In the genomic region with DNA sequence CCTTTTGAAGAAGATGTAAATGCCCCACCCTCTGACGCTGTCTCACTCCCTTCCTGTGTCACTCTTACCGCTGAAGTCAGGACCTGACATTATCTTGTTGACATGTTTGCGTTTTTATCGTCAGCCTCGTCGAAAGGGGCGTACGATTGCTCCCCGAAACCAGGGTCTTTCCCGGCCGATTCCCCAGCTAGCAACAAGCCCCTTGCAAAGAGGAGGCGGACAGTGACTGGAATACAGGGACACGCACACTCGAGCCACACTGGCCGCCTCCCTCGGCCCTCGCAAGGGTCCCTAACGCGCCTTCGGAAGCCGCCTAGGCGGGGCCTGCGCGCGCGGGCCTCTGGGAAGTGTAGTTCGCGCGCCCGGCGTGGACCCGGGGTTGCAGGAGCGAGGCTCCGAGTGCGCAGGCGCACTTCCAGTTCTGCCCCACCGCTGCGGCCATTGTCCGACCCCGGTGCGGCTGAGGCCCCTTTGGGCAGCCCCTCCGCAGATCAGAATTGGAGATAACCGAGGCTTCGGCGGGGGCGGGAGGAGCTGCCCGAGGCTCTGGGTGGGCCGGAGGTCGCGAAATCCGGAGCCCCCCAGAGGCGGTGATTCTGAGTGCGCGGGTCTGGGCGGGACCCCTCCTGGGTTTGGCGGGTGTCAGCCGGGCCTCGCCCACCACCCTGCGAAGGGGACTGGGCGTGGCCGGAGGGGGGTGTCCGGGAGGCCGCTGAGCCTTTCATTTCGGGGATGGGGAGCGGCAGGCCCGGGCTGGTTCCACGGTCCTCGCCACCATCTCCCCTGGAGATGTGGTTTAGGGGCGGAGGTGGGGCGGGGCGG, we compare ENCODE assay signal across 2 cellular contexts.
TF ChIP-seq lines count a peak whose summit lies in the region.

ZFP90 (plus strand) TSS at position 412 of the 822 bp plus-strand sequence. CDS start 502 bp downstream, outside the sequence.

TF ChIP-seq in HEK293, 187 proteins besides CTCF, POLR2A, EP300 and RAD21 (continued from another document and continues in another):
- TF ChIP-seq, protein P1, sequence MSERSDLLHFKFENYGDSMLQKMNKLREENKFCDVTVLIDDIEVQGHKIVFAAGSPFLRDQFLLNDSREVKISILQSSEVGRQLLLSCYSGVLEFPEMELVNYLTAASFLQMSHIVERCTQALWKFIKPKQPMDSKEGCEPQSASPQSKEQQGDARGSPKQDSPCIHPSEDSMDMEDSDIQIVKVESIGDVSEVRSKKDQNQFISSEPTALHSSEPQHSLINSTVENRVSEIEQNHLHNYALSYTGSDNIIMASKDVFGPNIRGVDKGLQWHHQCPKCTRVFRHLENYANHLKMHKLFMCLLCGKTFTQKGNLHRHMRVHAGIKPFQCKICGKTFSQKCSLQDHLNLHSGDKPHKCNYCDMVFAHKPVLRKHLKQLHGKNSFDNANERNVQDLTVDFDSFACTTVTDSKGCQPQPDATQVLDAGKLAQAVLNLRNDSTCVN (tag by site-specific recombination; optimal IDR thresholded peaks at IDR 0.05): peak; percentile 70
- TF ChIP-seq ZBTB17 (tag by site-specific recombination; IDR thresholded peaks at IDR 0.05) (peak; percentile 89), ZNF777 (tag by site-specific recombination; IDR thresholded peaks at IDR 0.05; ENCODE audit: borderline replicate concordance) (peak; percentile 71; the same call in 1 of the 2 replicates), PATZ1 (tag by site-specific recombination; IDR thresholded peaks at IDR 0.05) (peak; percentile 69), SP7 (tag by site-specific recombination; IDR thresholded peaks at IDR 0.05) (peak; percentile 47; the same call in 1 of the 2 replicates), YY1 (tag by site-specific recombination; IDR thresholded peaks at IDR 0.05) (peak; percentile 79), OVOL3 (tag by site-specific recombination; IDR thresholded peaks at IDR 0.05) (peak; percentile 42; the same call in 1 of the 2 replicates), ZNF202 (tag by site-specific recombination; IDR thresholded peaks at IDR 0.05; ENCODE audit: borderline replicate concordance) (no peak), ZNF76 (tag by site-specific recombination; IDR thresholded peaks at IDR 0.05; ENCODE audit: borderline replicate concordance, low read depth) (peak; percentile 90), TRIM28 (IDR thresholded peaks at IDR 0.05; ENCODE audit: borderline replicate concordance, low read length) (no peak), WT1 (tag by site-specific recombination; IDR thresholded peaks at IDR 0.05) (peak; percentile 39; the same call in 1 of the 2 replicates), HOXD13 (CRISPR knock-in tag; IDR thresholded peaks at IDR 0.05; ENCODE audit: borderline replicate concordance) (no peak), ZNF174 (tag by site-specific recombination; IDR thresholded peaks at IDR 0.05) (no peak), ZNF555 (tag by site-specific recombination; conservative IDR thresholded peaks at IDR 0.05) (no peak), ZNF10 (tag by site-specific recombination; IDR thresholded peaks at IDR 0.05) (no peak), BCL11B (tag by site-specific recombination; IDR thresholded peaks at IDR 0.05; ENCODE audit: low read depth) (no peak), ZNF18 (tag by site-specific recombination; IDR thresholded peaks at IDR 0.05) (no peak), BCL11A (tag by site-specific recombination; IDR thresholded peaks at IDR 0.05; ENCODE audit: low read depth) (no peak), ZSCAN23 (tag by site-specific recombination; IDR thresholded peaks at IDR 0.05) (no peak), ZNF768 (tag by site-specific recombination; IDR thresholded peaks at IDR 0.05) (no peak), REPIN1 (tag by site-specific recombination; IDR thresholded peaks at IDR 0.05; ENCODE audit: low read depth) (no peak), ZNF558 (tag by site-specific recombination; IDR thresholded peaks at IDR 0.05) (no peak)
- TF ChIP-seq, protein P2, sequence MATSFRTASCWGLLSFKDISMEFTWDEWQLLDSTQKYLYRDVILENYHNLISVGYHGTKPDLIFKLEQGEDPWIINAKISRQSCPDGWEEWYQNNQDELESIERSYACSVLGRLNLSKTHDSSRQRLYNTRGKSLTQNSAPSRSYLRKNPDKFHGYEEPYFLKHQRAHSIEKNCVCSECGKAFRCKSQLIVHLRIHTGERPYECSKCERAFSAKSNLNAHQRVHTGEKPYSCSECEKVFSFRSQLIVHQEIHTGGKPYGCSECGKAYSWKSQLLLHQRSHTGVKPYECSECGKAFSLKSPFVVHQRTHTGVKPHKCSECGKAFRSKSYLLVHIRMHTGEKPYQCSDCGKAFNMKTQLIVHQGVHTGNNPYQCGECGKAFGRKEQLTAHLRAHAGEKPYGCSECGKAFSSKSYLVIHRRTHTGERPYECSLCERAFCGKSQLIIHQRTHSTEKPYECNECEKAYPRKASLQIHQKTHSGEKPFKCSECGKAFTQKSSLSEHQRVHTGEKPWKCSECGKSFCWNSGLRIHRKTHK (tag by site-specific recombination; IDR thresholded peaks at IDR 0.05): no peak

TF ChIP-seq in SK-N-SH, 30 proteins besides CTCF, POLR2A, EP300 and RAD21 (continued from another document):
- TF ChIP-seq, protein P3, sequence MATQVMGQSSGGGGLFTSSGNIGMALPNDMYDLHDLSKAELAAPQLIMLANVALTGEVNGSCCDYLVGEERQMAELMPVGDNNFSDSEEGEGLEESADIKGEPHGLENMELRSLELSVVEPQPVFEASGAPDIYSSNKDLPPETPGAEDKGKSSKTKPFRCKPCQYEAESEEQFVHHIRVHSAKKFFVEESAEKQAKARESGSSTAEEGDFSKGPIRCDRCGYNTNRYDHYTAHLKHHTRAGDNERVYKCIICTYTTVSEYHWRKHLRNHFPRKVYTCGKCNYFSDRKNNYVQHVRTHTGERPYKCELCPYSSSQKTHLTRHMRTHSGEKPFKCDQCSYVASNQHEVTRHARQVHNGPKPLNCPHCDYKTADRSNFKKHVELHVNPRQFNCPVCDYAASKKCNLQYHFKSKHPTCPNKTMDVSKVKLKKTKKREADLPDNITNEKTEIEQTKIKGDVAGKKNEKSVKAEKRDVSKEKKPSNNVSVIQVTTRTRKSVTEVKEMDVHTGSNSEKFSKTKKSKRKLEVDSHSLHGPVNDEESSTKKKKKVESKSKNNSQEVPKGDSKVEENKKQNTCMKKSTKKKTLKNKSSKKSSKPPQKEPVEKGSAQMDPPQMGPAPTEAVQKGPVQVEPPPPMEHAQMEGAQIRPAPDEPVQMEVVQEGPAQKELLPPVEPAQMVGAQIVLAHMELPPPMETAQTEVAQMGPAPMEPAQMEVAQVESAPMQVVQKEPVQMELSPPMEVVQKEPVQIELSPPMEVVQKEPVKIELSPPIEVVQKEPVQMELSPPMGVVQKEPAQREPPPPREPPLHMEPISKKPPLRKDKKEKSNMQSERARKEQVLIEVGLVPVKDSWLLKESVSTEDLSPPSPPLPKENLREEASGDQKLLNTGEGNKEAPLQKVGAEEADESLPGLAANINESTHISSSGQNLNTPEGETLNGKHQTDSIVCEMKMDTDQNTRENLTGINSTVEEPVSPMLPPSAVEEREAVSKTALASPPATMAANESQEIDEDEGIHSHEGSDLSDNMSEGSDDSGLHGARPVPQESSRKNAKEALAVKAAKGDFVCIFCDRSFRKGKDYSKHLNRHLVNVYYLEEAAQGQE (IDR thresholded peaks at IDR 0.05; ENCODE audit: low read depth, low read length): no peak
- TF ChIP-seq FOSL2 (IDR thresholded peaks at IDR 0.05; ENCODE audit: borderline replicate concordance, low read depth) (no peak), NFIC (IDR thresholded peaks at IDR 0.05; ENCODE audit: borderline replicate concordance) (no peak), TCF12 (IDR thresholded peaks at IDR 0.05) (no peak), MXI1 (IDR thresholded peaks at IDR 0.05; ENCODE audit: low read depth, low read length) (0 out of 2 replicates have a peak, but pooled peaks have one; percentile 47), RCOR1 (IDR thresholded peaks at IDR 0.05; ENCODE audit: low read length) (no peak), RFX5 (IDR thresholded peaks at IDR 0.05; ENCODE audit: low read length) (no peak), GATA2 (CRISPR knock-in tag; IDR thresholded peaks at IDR 0.05) (peak; percentile 63), TAF1 (IDR thresholded peaks at IDR 0.05; ENCODE audit: borderline replicate concordance, low read depth, low read length) (no peak; the same call in 1 of the 2 replicates), MEF2A (IDR thresholded peaks at IDR 0.05; ENCODE audit: borderline replicate concordance, low read depth) (no peak), FOXM1 (IDR thresholded peaks at IDR 0.05; ENCODE audit: low read depth) (no peak), EZH2phosphoT487 (IDR thresholded peaks at IDR 0.05; ENCODE audit: borderline replicate concordance, low read depth) (no peak), USF2 (IDR thresholded peaks at IDR 0.05; ENCODE audit: borderline replicate concordance, low read depth, low read length) (no peak), SMC3 (IDR thresholded peaks at IDR 0.05; ENCODE audit: low read depth, low read length) (no peak), GABPA (IDR thresholded peaks at IDR 0.05; ENCODE audit: low read depth) (0 out of 2 replicates have a peak, but pooled peaks have one; percentile 13), POLR2AphosphoS5 (IDR thresholded peaks at IDR 0.05; ENCODE audit: low read depth, low read length) (peak; percentile 82), MAX (IDR thresholded peaks at IDR 0.05; ENCODE audit: low read depth) (peak; percentile 65; the same call in 1 of the 2 replicates), YY1 (IDR thresholded peaks at IDR 0.05; ENCODE audit: low read depth) (peak; percentile 86), FOXJ3 (CRISPR knock-in tag; IDR thresholded peaks at IDR 0.05) (no peak), RXRA (IDR thresholded peaks at IDR 0.05; ENCODE audit: borderline replicate concordance, low read depth) (no peak), PBX3 (IDR thresholded peaks at IDR 0.05) (no peak), IRF3 (IDR thresholded peaks at IDR 0.05; ENCODE audit: low read depth, low read length) (no peak)
- TF ChIP-seq, protein P4, sequence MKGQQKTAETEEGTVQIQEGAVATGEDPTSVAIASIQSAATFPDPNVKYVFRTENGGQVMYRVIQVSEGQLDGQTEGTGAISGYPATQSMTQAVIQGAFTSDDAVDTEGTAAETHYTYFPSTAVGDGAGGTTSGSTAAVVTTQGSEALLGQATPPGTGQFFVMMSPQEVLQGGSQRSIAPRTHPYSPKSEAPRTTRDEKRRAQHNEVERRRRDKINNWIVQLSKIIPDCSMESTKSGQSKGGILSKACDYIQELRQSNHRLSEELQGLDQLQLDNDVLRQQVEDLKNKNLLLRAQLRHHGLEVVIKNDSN (IDR thresholded peaks at IDR 0.05; ENCODE audit: borderline replicate concordance, low read depth): no peak
